In the genomic region with DNA sequence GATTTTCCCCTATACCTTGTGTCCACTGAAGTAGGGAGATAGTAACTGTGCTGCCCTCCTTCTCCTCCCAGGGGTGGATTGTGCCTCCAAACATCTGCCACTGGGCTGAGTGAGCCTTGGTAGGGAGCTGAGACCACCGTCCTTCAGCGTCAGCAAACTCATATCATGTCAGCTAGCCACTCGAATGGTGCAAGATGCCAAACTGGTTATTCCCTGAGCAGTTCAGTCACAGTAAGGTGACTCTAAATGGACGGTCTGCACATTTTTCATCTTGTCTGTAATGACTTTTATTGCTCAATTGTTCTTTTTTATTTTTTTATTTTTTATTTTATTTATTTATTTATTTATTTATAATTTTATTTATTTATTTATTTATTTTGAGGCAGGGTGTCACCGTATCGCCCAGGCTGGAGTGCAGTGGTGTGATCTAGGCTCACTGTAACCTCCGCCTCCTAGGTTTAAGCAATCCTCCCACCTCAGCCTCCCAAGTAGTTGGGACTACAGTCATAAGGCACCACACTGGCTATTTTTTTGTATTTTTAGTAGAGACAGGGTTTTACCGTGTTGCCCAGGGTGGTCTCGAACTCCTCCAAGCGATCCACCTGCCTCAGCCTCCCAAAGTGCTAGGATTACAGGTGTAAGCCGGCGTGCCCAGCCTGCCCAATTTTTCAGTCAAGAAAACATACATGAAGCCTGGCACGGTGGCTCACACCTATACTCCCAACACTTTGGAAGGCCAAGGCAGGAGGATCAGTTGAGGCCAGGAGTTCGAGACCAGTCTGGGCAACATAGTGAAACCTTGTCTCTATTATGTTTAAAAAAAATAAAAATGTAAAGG, we compare ENCODE assay signal across 12 cellular contexts. TPM values are rescaled to one million over a fixed set of nuclear protein-coding genes. Genes with fewer than 3 reads are reported as not detected.
DNase-seq lines count a peak whose midpoint lies in the region; ATAC-seq, FAIRE-seq and TF ChIP-seq lines count a peak whose summit lies in the region.
"Had no signal": no experiment of that assay in that cellular context is flagged by ENCODE, and none has a peak within 500 bp of the region (broad histone marks: within the 10 kb centered on the region; RNA-seq: fewer than 3 reads in every experiment).

No MANE protein-coding gene starts in this region.

- H3K27ac ChIP-seq in keratinocyte (ENCODE audit: control insufficient read depth, insufficient read depth, low read length) (peak overlapping the region; percentile 56), stomach (peak overlapping the region; percentile 77 to 96 (median 88))

- dilution Hi-C loops in keratinocyte (cut with MboI; ENCODE audit: extremely low pct_ligation_motif_present, low sequenced_read_pairs), result no loop called here

- H3K9ac ChIP-seq in keratinocyte (ENCODE audit: control insufficient read depth, extremely low read depth, insufficient read depth, low read length), result no peak overlapping the region

- H3K4me3 ChIP-seq in keratinocyte (ENCODE audit: control insufficient read depth in 2 of 3, extremely low read depth in 1 of 3, insufficient read depth in 2 of 3, low read depth in 1 of 3, low read length in 3 of 3) (no peak overlapping the region), stomach (no peak overlapping the region)

- no peaks in the 10 kb centered on the region for H3K79me2 ChIP-seq in keratinocyte (ENCODE audit: control insufficient read depth, insufficient read depth, low read length)

- no peak for ATAC-seq in HG02678 (IDR thresholded peaks at IDR 0.05; ENCODE audit: unreplicated experiment)

- TF ChIP-seq CTCF in keratinocyte (optimal IDR thresholded peaks at IDR 0.05 in 1 of 3, IDR thresholded peaks at IDR 0.05 in 1 of 3, conservative IDR thresholded peaks at IDR 0.05 in 1 of 3; ENCODE audit: extremely low read depth in 1 of 3, insufficient read depth in 2 of 3, low read length in 3 of 3), result no peak
- no peak for TF ChIP-seq CTCF in stomach (IDR thresholded peaks at IDR 0.05)

- H3K27me3 ChIP-seq in keratinocyte (ENCODE audit: control insufficient read depth, extremely low read depth, insufficient read depth, low read length) (no peaks in the 10 kb centered on the region), stomach (no peaks in the 10 kb centered on the region)

- WGBS in stomach, 5 donors, result 94 to 96% (median 94%) methylated on average over 14 of the region's 14 CpGs

- intact Hi-C loops in activated T-helper 2 cell treated with anti-CD3 and anti-CD28 coated beads, Interferon-gamma antibody, Interleukin-2, Interleukin-4, amounts not matched to agents 10 μg/mL and 5 μg/mL and 100 μg/mL, durations not matched to agents 14 hours and 24 hours and 36 hours (cut with micrococcal nuclease), result loop anchor here (1.0 to 2.0 kb wide), 3 partner anchors 8 to 29 kb away; no protein-coding TSS in a partner anchor
- intact Hi-C loops in stomach (cut with DNase I; ENCODE audit: low total_unique reads), result no loop called here

- no peaks in the 10 kb centered on the region for H3K27me3 Mint-ChIP-seq in activated T-helper 2 cell treated with anti-CD3 and anti-CD28 coated beads, Interferon-gamma antibody, Interleukin-2, Interleukin-4, amounts not matched to agents 10 μg/mL and 5 μg/mL and 100 μg/mL, durations not matched to agents 14 hours and 24 hours and 36 hours (ENCODE audit: low read depth)

- H3K4me1 Mint-ChIP-seq in activated T-helper 2 cell treated with anti-CD3 and anti-CD28 coated beads, Interferon-gamma antibody, Interleukin-2, Interleukin-4, amounts not matched to agents 10 μg/mL and 5 μg/mL and 100 μg/mL, durations not matched to agents 14 hours and 24 hours and 36 hours (ENCODE audit: low read depth), result peaks cover 37% of the 10 kb centered on the region

- peaks cover 16% of the 10 kb centered on the region for H3K36me3 Mint-ChIP-seq in activated T-helper 2 cell treated with anti-CD3 and anti-CD28 coated beads, Interferon-gamma antibody, Interleukin-2, Interleukin-4, amounts not matched to agents 10 μg/mL and 5 μg/mL and 100 μg/mL, durations not matched to agents 14 hours and 24 hours and 36 hours (ENCODE audit: low read depth)

- no peaks in the 10 kb centered on the region for H3K9me1 ChIP-seq in keratinocyte (ENCODE audit: control insufficient read depth, extremely low read depth, insufficient read depth, low read length)

- H3K4me3 Mint-ChIP-seq in activated T-helper 2 cell treated with anti-CD3 and anti-CD28 coated beads, Interferon-gamma antibody, Interleukin-2, Interleukin-4, amounts not matched to agents 10 μg/mL and 5 μg/mL and 100 μg/mL, durations not matched to agents 14 hours and 24 hours and 36 hours (ENCODE audit: low read depth), result peak overlapping the region; percentile 22

- H2AFZ ChIP-seq in keratinocyte (ENCODE audit: control insufficient read depth, low read length), result peak overlapping the region; percentile 89

- H3K36me3 ChIP-seq in keratinocyte (ENCODE audit: control insufficient read depth in 2 of 2, extremely low read depth in 1 of 2, insufficient read depth in 2 of 2, low read length in 2 of 2) (no peaks in the 10 kb centered on the region), stomach (no peaks in the 10 kb centered on the region)

- H4K20me1 ChIP-seq in keratinocyte (ENCODE audit: control insufficient read depth, extremely low read depth, insufficient read depth, low read length), result no peaks in the 10 kb centered on the region

- H3K9me3 ChIP-seq in keratinocyte (ENCODE audit: control insufficient read depth, low read depth, low read length), result no peaks in the 10 kb centered on the region
- no peaks in the 10 kb centered on the region for H3K9me3 ChIP-seq in stomach

- H3K4me2 ChIP-seq in keratinocyte (ENCODE audit: control insufficient read depth, extremely low read depth, insufficient read depth, low read depth, low read length), result peak overlapping the region; percentile 56

- no peaks in the 10 kb centered on the region for H3K9me3 Mint-ChIP-seq in activated T-helper 2 cell treated with anti-CD3 and anti-CD28 coated beads, Interferon-gamma antibody, Interleukin-2, Interleukin-4, amounts not matched to agents 10 μg/mL and 5 μg/mL and 100 μg/mL, durations not matched to agents 14 hours and 24 hours and 36 hours

- TF ChIP-seq EP300 in stomach (IDR thresholded peaks at IDR 0.05), result no peak

- H3K27ac Mint-ChIP-seq in activated T-helper 2 cell treated with anti-CD3 and anti-CD28 coated beads, Interferon-gamma antibody, Interleukin-2, Interleukin-4, amounts not matched to agents 10 μg/mL and 5 μg/mL and 100 μg/mL, durations not matched to agents 14 hours and 24 hours and 36 hours, result peak overlapping the region; percentile 98

- peak; percentile 33 for DNase-seq in NCI-H82 (lab: John Stamatoyannopoulos, UW)
- no peak for DNase-seq in NCI-H82 treated with DMSO at 0.1 percent for 48 hours (lab: John Stamatoyannopoulos, UW; ENCODE audit: unreplicated experiment)
- no peak for DNase-seq in activated T-helper 2 cell treated with anti-CD3 and anti-CD28 coated beads, Interferon-gamma antibody, Interleukin-2, Interleukin-4, amounts not matched to agents 10 μg/mL and 5 μg/mL and 100 μg/mL, durations not matched to agents 14 hours and 24 hours and 36 hours (ENCODE audit: low spot score)
- DNase-seq in keratinocyte (ENCODE audit: low read depth, low spot score), result no peak
- DNase-seq in stomach, result no peak
- no peak for DNase-seq in stimulated activated CD4-positive, alpha-beta T cell treated with anti-CD3 and anti-CD28 coated beads, Interleukin-2, amount 100 ng/mL, for 24 hours
- no peak for DNase-seq in middle frontal gyrus (ENCODE audit: extremely low spot score, low spot score)
- DNase-seq: 8988T, islet precursor cell, NCI-H1105 treated with DMSO at 0.1 percent for 48 hours had no signal

- H3K4me1 ChIP-seq in keratinocyte (ENCODE audit: control insufficient read depth, extremely low read depth, insufficient read depth, low read length), result peaks cover 13% of the 10 kb centered on the region
- H3K4me1 ChIP-seq in stomach, result peaks cover 12 to 36% (median 25%) of the 10 kb centered on the region in 4 donors

- no peak for FAIRE-seq in keratinocyte (lab: Jason Lieb, UNC)
- FAIRE-seq: colon had no signal

- no peak for TF ChIP-seq POLR2A in stomach (IDR thresholded peaks at IDR 0.05)

RNA-seq across cellular contexts. Expression of a gene that starts 8.8 kb away (rescaled TPM):
- total RNA-seq in activated T-helper 2 cell treated with anti-CD3 and anti-CD28 coated beads, Interferon-gamma antibody, Interleukin-2, Interleukin-4, amounts not matched to agents 10 μg/mL and 5 μg/mL and 100 μg/mL, durations not matched to agents 14 hours and 24 hours and 36 hours, result 433 and 442 TPM in 2 replicates
- polyA plus RNA-seq in keratinocyte (65.9 to 151 TPM (median 86.8 TPM) in 3 replicates), stomach (100 to 1,000 TPM; 199 to 296 (median 251) TPM)
- 68.6 TPM for polyA plus RNA-seq in keratinocyte (2011; ENCODE audit: low read depth)
- polyA plus RNA-seq in keratinocyte (2011; cell fraction: cytosol; rRNA removed), result 118 and 127 TPM in 2 replicates
- 99.3 and 116 TPM in 2 replicates for polyA plus RNA-seq in keratinocyte (2011; cell fraction: nucleus; rRNA removed)
- polyA plus RNA-seq in keratinocyte (2012; ENCODE audit: low replicate concordance), result 234 and 283 TPM in 2 replicates
- polyA minus RNA-seq in keratinocyte, result 57.8 to 120 TPM (median 62.8 TPM) in 3 replicates
- polyA minus RNA-seq in keratinocyte (2011; cell fraction: cytosol; rRNA and poly(A)+ RNA removed), result 93.2 TPM
- 30.5 and 40.4 TPM in 2 replicates for polyA minus RNA-seq in keratinocyte (2011; cell fraction: nucleus; rRNA and poly(A)+ RNA removed)
- total RNA-seq in stomach, result 100 to 1,000 TPM in 3 of 5 donors, 10 to 100 TPM in 1, 1 to 10 TPM in 1; 9.3 to 164 (median 120) TPM
